Comparison of ENCODE assay signal across 14 cellular contexts in the genomic region with DNA sequence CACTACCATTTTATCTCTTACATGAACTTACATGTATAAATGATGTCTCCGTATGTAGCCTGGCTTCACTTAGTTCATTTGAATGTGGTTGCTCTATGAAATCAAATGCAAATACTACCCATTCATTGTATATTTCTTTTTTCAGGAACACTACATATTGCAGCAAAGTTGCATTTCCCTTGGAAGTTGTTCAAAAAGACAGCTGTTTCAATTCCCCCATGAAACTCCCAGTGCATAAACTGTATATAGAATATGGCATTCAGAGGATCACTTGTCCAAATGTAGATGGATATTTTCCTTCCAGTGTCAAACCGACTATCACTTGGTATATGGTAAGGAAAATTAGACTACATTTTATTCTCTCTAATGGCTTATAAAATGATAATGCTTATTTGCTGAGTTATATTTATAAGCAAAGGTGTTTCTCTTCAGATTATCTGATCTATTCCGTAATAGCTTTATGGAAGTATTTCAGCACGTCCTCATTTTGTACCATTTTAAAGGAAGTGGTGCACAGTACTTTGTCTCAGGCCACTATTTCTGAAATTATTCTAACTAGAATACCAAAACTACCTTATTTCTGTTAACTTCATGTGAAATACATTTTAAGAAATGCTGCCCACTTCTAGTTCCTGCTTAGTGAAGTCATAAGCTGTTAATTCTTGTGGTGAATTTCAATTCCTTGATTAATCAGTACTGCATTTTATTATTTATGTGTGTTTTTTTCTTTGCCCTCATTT.
DNase-seq lines count a peak whose midpoint lies in the region; ATAC-seq and TF ChIP-seq lines count a peak whose summit lies in the region.
"Had no signal": no experiment of that assay in that cellular context is flagged by ENCODE, and none has a peak within 500 bp of the region (broad histone marks: within the 10 kb centered on the region; RNA-seq: fewer than 3 reads in every experiment).

No MANE protein-coding gene starts in this region.

- no peak overlapping the region for H3K27ac Mint-ChIP-seq in activated CD4-positive, alpha-beta T cell treated with anti-CD3 and anti-CD28 coated beads, Interleukin-2, amount 10 ng/mL, durations not matched to agents 24 days and 14 days
- H3K27ac Mint-ChIP-seq in HFFc6, result no peak overlapping the region

- H3K9ac ChIP-seq in fibroblast of lung (ENCODE audit: insufficient read depth, low read length), result no peak overlapping the region
- H3K9ac ChIP-seq: GM23248 had no signal

- no peak overlapping the region for H3K4me2 ChIP-seq in fibroblast of lung (ENCODE audit: extremely low read depth, insufficient read depth, low read length)

- no peak overlapping the region for H3K4me3 Mint-ChIP-seq in activated CD4-positive, alpha-beta T cell treated with anti-CD3 and anti-CD28 coated beads, Interleukin-2, amount 10 ng/mL, durations not matched to agents 24 days and 14 days
- H3K4me3 Mint-ChIP-seq in HFFc6, result no peak overlapping the region
- H3K4me3 Mint-ChIP-seq: CD4-positive, CD25-positive, alpha-beta regulatory T cell had no signal

- no peak overlapping the region for H2AFZ ChIP-seq in fibroblast of lung (ENCODE audit: low read length)
- H2AFZ ChIP-seq: GM23248 had no signal

- no peak for TF ChIP-seq CTCF in fibroblast of lung (conservative IDR thresholded peaks at IDR 0.05 in 1 of 2, IDR thresholded peaks at IDR 0.05 in 1 of 2; ENCODE audit: low read depth in 1 of 2, low read length in 2 of 2)
- TF ChIP-seq CTCF in BE2C (IDR thresholded peaks at IDR 0.05; ENCODE audit: low read depth, low read length), result no peak
- TF ChIP-seq CTCF in HFFc6 (IDR thresholded peaks at IDR 0.05), result no peak

- no peaks in the 10 kb centered on the region for H3K79me2 ChIP-seq in fibroblast of lung (ENCODE audit: control insufficient read depth, insufficient read depth, low read length)

- peaks cover 21% of the 10 kb centered on the region for H3K4me1 Mint-ChIP-seq in activated CD4-positive, alpha-beta T cell treated with anti-CD3 and anti-CD28 coated beads, Interleukin-2, amount 10 ng/mL, durations not matched to agents 24 days and 14 days
- no peaks in the 10 kb centered on the region for H3K4me1 Mint-ChIP-seq in HFFc6 (ENCODE audit: low read depth)

- no peaks in the 10 kb centered on the region for H3K27me3 Mint-ChIP-seq in activated CD4-positive, alpha-beta T cell treated with anti-CD3 and anti-CD28 coated beads, Interleukin-2, amount 10 ng/mL, durations not matched to agents 24 days and 14 days
- no peaks in the 10 kb centered on the region for H3K27me3 Mint-ChIP-seq in HFFc6 (ENCODE audit: insufficient read depth)
- H3K27me3 Mint-ChIP-seq: CD4-positive, CD25-positive, alpha-beta regulatory T cell had no signal

- H3K27me3 ChIP-seq in fibroblast of lung (ENCODE audit: control insufficient read depth, insufficient read depth, low read length) (no peaks in the 10 kb centered on the region), BE2C (no peaks in the 10 kb centered on the region)

- no peak for ATAC-seq in HG03342 (IDR thresholded peaks at IDR 0.05; ENCODE audit: unreplicated experiment)
- ATAC-seq: HCT116, HepG2 had no signal

- H3K36me3 ChIP-seq in fibroblast of lung (ENCODE audit: control insufficient read depth, insufficient read depth, low read length) (no peaks in the 10 kb centered on the region), BE2C (no peaks in the 10 kb centered on the region)

- no peak overlapping the region for H3K4me3 ChIP-seq in fibroblast of lung (replicated peaks in 1 of 4; ENCODE audit: control extremely low read depth in 1 of 4, insufficient read depth in 1 of 4, low read depth in 3 of 4, low read length in 4 of 4)
- no peak overlapping the region for H3K4me3 ChIP-seq in BE2C (ENCODE audit: low read depth, low read length)
- H3K4me3 ChIP-seq: GM23248 had no signal

- DNase-seq in activated CD4-positive, alpha-beta T cell treated with anti-CD3 and anti-CD28 coated beads, Interleukin-2, amount 10 ng/mL, durations not matched to agents 24 days and 14 days, result peak; percentile 6
- DNase-seq in activated CD4-positive, alpha-beta T cell treated with anti-CD3 and anti-CD28 coated beads, Interleukin-2, amount 50 U/mL, for 4 hours, result no peak
- DNase-seq in MV-4-11 (lab: John Stamatoyannopoulos, UW), result peak; percentile 8
- DNase-seq in fibroblast of lung (ENCODE audit: low read depth in 2 of 2), result peak; percentile 7 to 85
- DNase-seq in BE2C, result no peak
- DNase-seq in HFFc6, result no peak
- DNase-seq: 8988T; ACHN; CD4-positive, CD25-positive, alpha-beta regulatory T cell; DMS 273 treated with DMSO at 0.1 percent for 48 hours; GM23248 had no signal

- H3K9me3 Mint-ChIP-seq in activated CD4-positive, alpha-beta T cell treated with anti-CD3 and anti-CD28 coated beads, Interleukin-2, amount 10 ng/mL, durations not matched to agents 24 days and 14 days, result peaks cover 19% of the 10 kb centered on the region
- H3K9me3 Mint-ChIP-seq in HFFc6, result no peaks in the 10 kb centered on the region

- no peaks in the 10 kb centered on the region for H3K9me3 ChIP-seq in fibroblast of lung (ENCODE audit: control insufficient read depth, insufficient read depth, low read depth, low read length)
- no peaks in the 10 kb centered on the region for H3K9me3 ChIP-seq in BE2C

- H3K4me1 ChIP-seq in fibroblast of lung (ENCODE audit: control insufficient read depth, extremely low read depth, insufficient read depth, low read length), result no peaks in the 10 kb centered on the region
- H3K4me1 ChIP-seq in BE2C, result no peaks in the 10 kb centered on the region

- peaks cover 69% of the 10 kb centered on the region for H3K36me3 Mint-ChIP-seq in activated CD4-positive, alpha-beta T cell treated with anti-CD3 and anti-CD28 coated beads, Interleukin-2, amount 10 ng/mL, durations not matched to agents 24 days and 14 days (ENCODE audit: low read depth)
- H3K36me3 Mint-ChIP-seq in HFFc6 (ENCODE audit: low read depth), result peaks cover 5% of the 10 kb centered on the region

- intact Hi-C loops in activated CD4-positive, alpha-beta T cell treated with anti-CD3 and anti-CD28 coated beads, Interleukin-2, amount 10 ng/mL, durations not matched to agents 24 days and 14 days (cut with micrococcal nuclease), result no loop called here

- no peak overlapping the region for H3K27ac ChIP-seq in fibroblast of lung (ENCODE audit: insufficient read depth, low read length)
- H3K27ac ChIP-seq: GM23248 had no signal

- no peaks in the 10 kb centered on the region for H4K20me1 ChIP-seq in fibroblast of lung (ENCODE audit: control insufficient read depth, extremely low read depth, insufficient read depth, low read length)

Comparison
In these comparisons a context has a peak if more than half of its experiments do, and no peak if none do; other contexts are left out.
1. DNase-seq: peak in activated CD4-positive, alpha-beta T cell treated with anti-CD3 and anti-CD28 coated beads, Interleukin-2, amount 10 ng/mL, durations not matched to agents 24 days and 14 days (single experiment), MV-4-11 (single experiment) and fibroblast of lung (2 of 2); none in activated CD4-positive, alpha-beta T cell treated with anti-CD3 and anti-CD28 coated beads, Interleukin-2, amount 50 U/mL, for 4 hours (0 of 2), BE2C (single experiment) and HFFc6 (single experiment).